In genomic region chr1:193333166-193333565, GRCh38 we compare ENCODE assay signal across 28 cellular contexts.
"Had no signal": no experiment of that assay in that cellular context is flagged by ENCODE, and none has a peak within 500 bp of the region (broad histone marks: within the 10 kb centered on the region; RNA-seq: fewer than 3 reads in every experiment).

No MANE protein-coding gene starts in this region.

- ATAC-seq: activated naive CD4-positive, alpha-beta T cell treated with anti-CD3 and anti-CD28 coated beads, Interleukin-2, amount 50 U/mL, for 72 hours; activated T-cell treated with anti-CD3 and anti-CD28 coated beads, Interleukin-2, amount 50 U/mL, for 72 hours; esophagus mucosa; WTC11 had no signal

- FAIRE-seq: astrocyte, bronchial epithelial cell, frontal cortex had no signal

- H3K27ac ChIP-seq: brain microvascular endothelial cell, coronary artery, dorsolateral prefrontal cortex, VCaP had no signal

- DNase-seq: activated CD4-positive, alpha-beta memory T cell treated with anti-CD3 and anti-CD28 coated beads, Interleukin-2, amount 10 ng/mL, durations not matched to agents 7 days and 5 days; activated CD4-positive, alpha-beta T cell treated with anti-CD3 and anti-CD28 coated beads for 1 hour; activated CD4-positive, alpha-beta T cell treated with anti-CD3 and anti-CD28 coated beads for 4 hours; activated CD4-positive, alpha-beta T cell treated with anti-CD3 and anti-CD28 coated beads, Interleukin-2, amount 10 ng/mL, durations not matched to agents 7 days and 5 days; activated CD4-positive, alpha-beta T cell treated with anti-CD3 and anti-CD28 coated beads, Interleukin-2, amount 50 U/mL, for 4 hours; activated CD8-positive, alpha-beta memory T cell treated with anti-CD3 and anti-CD28 coated beads, Interleukin-2, amount 50 U/mL, for 48 hours; activated gamma-delta T cell; activated naive CD4-positive, alpha-beta T cell; activated naive CD4-positive, alpha-beta T cell treated with anti-CD3 and anti-CD28 coated beads, Interleukin-2, amount 10 ng/mL, durations not matched to agents 7 days and 5 days; activated naive CD8-positive, alpha-beta T cell treated with anti-CD3 and anti-CD28 coated beads, Interleukin-2, amount 10 ng/mL, durations not matched to agents 7 days and 5 days; activated T-cell treated with anti-CD3 and anti-CD28 coated beads for 4 hours; activated T-cell treated with anti-CD3 and anti-CD28 coated beads, Interleukin-2, amount 50 U/mL, for 24 hours; activated T-cell treated with anti-CD3 and anti-CD28 coated beads, Interleukin-2, amount 50 U/mL, for 72 hours; brain microvascular endothelial cell; dorsolateral prefrontal cortex; effector memory CD4-positive, alpha-beta T cell; endodermal cell; foreskin fibroblast; head of caudate nucleus; T-helper 2 cell had no signal

- H3K36me3 ChIP-seq: brain microvascular endothelial cell had no signal

- H3K4me3 ChIP-seq: coronary artery, dorsolateral prefrontal cortex had no signal

- H3K27me3 ChIP-seq: brain microvascular endothelial cell, dorsolateral prefrontal cortex had no signal
